8 cellular contexts compared by ENCODE assay signal in genomic region chr19:56066152-56067023, GRCh38.
DNase-seq lines count a peak whose midpoint lies in the region; FAIRE-seq lines count a peak whose summit lies in the region.

No MANE protein-coding gene starts in this region.

- H3K4me1 ChIP-seq in ES-I3 (ENCODE audit: insufficient read depth, low read length) (no peaks in the 10 kb centered on the region), HUES6 (ENCODE audit: control insufficient read depth, insufficient read depth, low read length) (no peaks in the 10 kb centered on the region)

- no peak overlapping the region for H3K27ac ChIP-seq in HUES6 (ENCODE audit: low read depth, low read length)

- intact Hi-C loops in head of caudate nucleus (cut with DNase I) = no loop called here
- intact Hi-C loops in posterior cingulate gyrus (cut with DNase I) = no loop called here

- DNase-seq in RPMI8226 = peak; percentile 59
- DNase-seq in activated naive CD4-positive, alpha-beta T cell (lab: John Stamatoyannopoulos, UW) = peak; percentile 35 to 48 (median 43)
- peak; percentile 57 to 89 (median 78) for DNase-seq in head of caudate nucleus
- DNase-seq in posterior cingulate gyrus = peak in 9 of 10 donors; percentile 51 to 94 (median 75)
- peak; percentile 88 for DNase-seq in urothelium cell line (ENCODE audit: low spot score)
- no peak for DNase-seq in cortex of kidney (lab: John Stamatoyannopoulos, UW)

- peaks cover 43% of the 10 kb centered on the region for H3K27me3 ChIP-seq in HUES6 (ENCODE audit: control insufficient read depth, insufficient read depth, low read length)

- H3K9ac ChIP-seq in ES-I3 (ENCODE audit: low read depth, low read length) (peak overlapping the region; percentile 44; the same call in 1 of the 2 replicates), HUES6 (ENCODE audit: low read length) (peak overlapping the region; percentile 14)

- H3K9me3 ChIP-seq in ES-I3 (ENCODE audit: control insufficient read depth, insufficient read depth, low read length) (no peaks in the 10 kb centered on the region; the same call in 1 of the 2 replicates), HUES6 (ENCODE audit: control insufficient read depth, insufficient read depth, low read depth, low read length) (peaks cover 19% of the 10 kb centered on the region; the same call in 1 of the 2 replicates)

- H3K4me3 ChIP-seq in HUES6 (ENCODE audit: low read depth, low read length) = peak overlapping the region; percentile 61

- no peaks in the 10 kb centered on the region for H3K36me3 ChIP-seq in ES-I3 (ENCODE audit: insufficient read depth, low read length)
- no peaks in the 10 kb centered on the region for H3K36me3 ChIP-seq in HUES6 (ENCODE audit: control insufficient read depth, insufficient read depth, low read length)

- no peak for FAIRE-seq in urothelium cell line (lab: Jason Lieb, UNC)
